ENCODE assay signal across 8 cellular contexts in the genomic region with DNA sequence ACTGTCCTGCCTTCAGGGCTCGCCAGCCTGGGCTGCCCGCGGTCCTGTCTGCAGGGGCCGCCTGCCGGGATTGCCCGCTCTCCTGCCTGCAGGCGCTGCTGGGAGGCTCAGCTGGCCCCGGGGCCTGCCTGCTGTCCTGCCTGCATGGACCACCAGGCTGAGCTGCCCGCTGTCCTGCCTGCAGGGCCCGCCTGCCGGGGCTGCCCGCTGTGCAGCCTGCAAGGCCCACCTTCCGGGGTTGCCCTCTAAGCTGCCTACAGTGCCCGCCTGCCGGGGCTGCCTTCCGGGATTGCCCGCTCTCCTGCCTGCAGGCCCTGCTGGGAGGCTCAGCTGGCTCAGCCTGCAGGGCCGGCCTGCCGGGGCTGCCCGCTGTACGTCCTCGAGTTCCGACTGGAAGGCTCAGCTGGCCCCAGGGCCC.
DNase-seq lines count a peak whose midpoint lies in the region; ATAC-seq and TF ChIP-seq lines count a peak whose summit lies in the region.

No MANE protein-coding gene starts in this region.

- no peak for TF ChIP-seq CTCF in GM20000 (IDR thresholded peaks at IDR 0.05; ENCODE audit: extremely low read depth, missing control alignments)

- peaks cover 37% of the 10 kb centered on the region for H3K9me3 Mint-ChIP-seq in activated CD8-positive, alpha-beta memory T cell treated with anti-CD3 and anti-CD28 coated beads, Interleukin-2, amount 10 ng/mL, durations not matched to agents 7 days and 5 days (ENCODE audit: low read depth)
- peaks cover 28 to 33% of the 10 kb centered on the region in 2 donors for H3K9me3 Mint-ChIP-seq in stimulated activated naive B cell treated with anti-CD40 and anti-IgM and Interleukin-4, amounts not matched to agents 10 μg/mL and 1 μg/mL and 100 μg/mL, for 72 hours

- H3K27me3 Mint-ChIP-seq in activated CD8-positive, alpha-beta memory T cell treated with anti-CD3 and anti-CD28 coated beads, Interleukin-2, amount 10 ng/mL, durations not matched to agents 7 days and 5 days, result no peaks in the 10 kb centered on the region
- H3K27me3 Mint-ChIP-seq in stimulated activated naive B cell treated with anti-CD40 and anti-IgM and Interleukin-4, amounts not matched to agents 10 μg/mL and 1 μg/mL and 100 μg/mL, for 72 hours, result no peaks in the 10 kb centered on the region

- H3K36me3 Mint-ChIP-seq in activated CD8-positive, alpha-beta memory T cell treated with anti-CD3 and anti-CD28 coated beads, Interleukin-2, amount 10 ng/mL, durations not matched to agents 7 days and 5 days, result peaks cover 4% of the 10 kb centered on the region
- peaks cover 11% of the 10 kb centered on the region in 2 donors for H3K36me3 Mint-ChIP-seq in stimulated activated naive B cell treated with anti-CD40 and anti-IgM and Interleukin-4, amounts not matched to agents 10 μg/mL and 1 μg/mL and 100 μg/mL, for 72 hours

- peak overlapping the region; percentile 37 for H3K4me3 Mint-ChIP-seq in activated CD8-positive, alpha-beta memory T cell treated with anti-CD3 and anti-CD28 coated beads, Interleukin-2, amount 10 ng/mL, durations not matched to agents 7 days and 5 days
- peak overlapping the region; percentile 78 to 89 for H3K4me3 Mint-ChIP-seq in stimulated activated naive B cell treated with anti-CD40 and anti-IgM and Interleukin-4, amounts not matched to agents 10 μg/mL and 1 μg/mL and 100 μg/mL, for 72 hours

- no peaks in the 10 kb centered on the region for H3K4me1 Mint-ChIP-seq in activated CD8-positive, alpha-beta memory T cell treated with anti-CD3 and anti-CD28 coated beads, Interleukin-2, amount 10 ng/mL, durations not matched to agents 7 days and 5 days
- H3K4me1 Mint-ChIP-seq in stimulated activated naive B cell treated with anti-CD40 and anti-IgM and Interleukin-4, amounts not matched to agents 10 μg/mL and 1 μg/mL and 100 μg/mL, for 72 hours, result peaks cover 0 to 8% of the 10 kb centered on the region in 2 donors

- ATAC-seq in activated CD8-positive, alpha-beta memory T cell treated with anti-CD3 and anti-CD28 coated beads, Interleukin-2, amount 10 ng/mL, durations not matched to agents 7 days and 5 days, result peak; percentile 63
- ATAC-seq in left ventricle myocardium superior, result peak; percentile 76
- ATAC-seq in stimulated activated naive B cell treated with anti-CD40 and anti-IgM and Interleukin-4, amounts not matched to agents 10 μg/mL and 1 μg/mL and 100 μg/mL, for 72 hours (replicated peaks), result peak; percentile 45 to 67
- no peak for ATAC-seq in HG03432 (IDR thresholded peaks at IDR 0.05; ENCODE audit: unreplicated experiment)

- CTCF ChIA-PET in activated CD8-positive, alpha-beta memory T cell treated with anti-CD3 and anti-CD28 coated beads, Interleukin-2, amount 10 ng/mL, durations not matched to agents 7 days and 5 days (lab: Charles Lee), result interaction anchor here (1.4 kb wide), 1 partner anchor 191 kb away, joined by 3 read pairs; no protein-coding TSS in a partner anchor

- intact Hi-C loops in left ventricle myocardium superior (cut with micrococcal nuclease), result no loop called here

- peak; percentile 49 to 50 for DNase-seq in stimulated activated CD4-positive, alpha-beta T cell treated with anti-CD3 and anti-CD28 coated beads, Interleukin-12 subunit alpha, Interleukin-12 subunit beta, amount 100 ng/mL, for 24 hours (ENCODE audit: low read depth in 2 of 2)
- no peak for DNase-seq in stimulated activated CD4-positive, alpha-beta T cell treated with anti-CD3 and anti-CD28 coated beads, Interleukin-2, amount 100 ng/mL, for 48 hours
- peak; percentile 45 for DNase-seq in activated CD8-positive, alpha-beta memory T cell treated with anti-CD3 and anti-CD28 coated beads, Interleukin-2, amount 10 ng/mL, durations not matched to agents 7 days and 5 days
- DNase-seq in left ventricle myocardium superior (peak; percentile 67), GM20000 (ENCODE audit: low spot score) (no peak), KG1 (lab: John Stamatoyannopoulos, UW) (no peak)
- peak; percentile 41 for DNase-seq in stimulated activated naive B cell treated with anti-CD40 and anti-IgM and Interleukin-4, amounts not matched to agents 10 μg/mL and 1 μg/mL and 100 μg/mL, for 72 hours

- no peak overlapping the region for H3K27ac Mint-ChIP-seq in activated CD8-positive, alpha-beta memory T cell treated with anti-CD3 and anti-CD28 coated beads, Interleukin-2, amount 10 ng/mL, durations not matched to agents 7 days and 5 days
- H3K27ac Mint-ChIP-seq in stimulated activated naive B cell treated with anti-CD40 and anti-IgM and Interleukin-4, amounts not matched to agents 10 μg/mL and 1 μg/mL and 100 μg/mL, for 72 hours, result peak overlapping the region; percentile 71

Comparison
In these comparisons a context has a peak if more than half of its experiments do, and no peak if none do; other contexts are left out.
1. DNase-seq: peak in stimulated activated CD4-positive, alpha-beta T cell treated with anti-CD3 and anti-CD28 coated beads, Interleukin-12 subunit alpha, Interleukin-12 subunit beta, amount 100 ng/mL, for 24 hours (2 of 2), activated CD8-positive, alpha-beta memory T cell treated with anti-CD3 and anti-CD28 coated beads, Interleukin-2, amount 10 ng/mL, durations not matched to agents 7 days and 5 days (single experiment), left ventricle myocardium superior (single experiment) and stimulated activated naive B cell treated with anti-CD40 and anti-IgM and Interleukin-4, amounts not matched to agents 10 μg/mL and 1 μg/mL and 100 μg/mL, for 72 hours (single experiment); none in stimulated activated CD4-positive, alpha-beta T cell treated with anti-CD3 and anti-CD28 coated beads, Interleukin-2, amount 100 ng/mL, for 48 hours (0 of 2), GM20000 (single experiment) and KG1 (single experiment).